In the genomic region with DNA sequence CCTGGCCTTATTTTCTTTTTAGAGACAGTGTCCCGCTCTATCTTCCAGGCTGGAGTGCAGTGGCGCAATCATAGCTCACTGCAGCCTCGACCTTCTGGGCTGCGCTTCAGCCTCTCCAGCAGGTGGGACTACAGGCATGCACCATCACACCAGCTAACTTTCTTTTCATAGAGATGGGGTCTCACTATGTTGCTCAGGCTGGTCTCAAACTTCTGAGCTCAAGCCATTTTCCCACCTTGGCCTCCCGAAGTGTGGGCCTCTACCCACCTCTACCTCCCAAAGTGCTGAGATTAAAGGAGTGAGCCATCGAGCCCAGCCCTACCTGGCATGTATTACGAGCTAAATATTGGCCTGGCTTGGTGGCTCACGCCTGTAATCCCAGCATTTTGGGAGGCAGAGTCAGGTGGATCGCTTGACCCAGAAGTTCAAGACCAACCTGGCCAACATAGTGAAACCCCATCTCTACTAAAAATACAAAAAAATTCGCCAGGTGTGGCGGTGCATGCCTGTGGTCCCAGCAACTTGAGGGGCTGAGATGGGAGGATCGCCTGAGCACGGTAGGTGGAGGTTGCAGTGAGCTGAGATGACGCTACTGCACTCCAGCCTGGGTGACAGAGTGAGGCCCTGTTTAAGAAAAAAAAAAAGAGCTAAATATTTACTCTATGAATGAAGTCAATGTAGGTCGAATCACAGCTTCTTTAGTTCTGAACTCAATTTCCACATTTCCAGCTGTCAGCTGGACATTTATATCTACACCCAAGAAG, we compare ENCODE assay signal across 1 cellular context.
TF ChIP-seq lines count a peak whose summit lies in the region.

No MANE protein-coding gene starts in this region.

TF ChIP-seq in H1, 55 proteins besides CTCF, POLR2A, EP300 and RAD21:
- no peak for TF ChIP-seq TAF7 (optimal IDR thresholded peaks at IDR 0.05; ENCODE audit: borderline replicate concordance, low read depth, low read length)
- no peak for TF ChIP-seq CEBPB (IDR thresholded peaks at IDR 0.05; ENCODE audit: low read depth, low read length)
- TF ChIP-seq POLR2AphosphoS5 (IDR thresholded peaks at IDR 0.05; ENCODE audit: low read depth, low read length), result no peak
- TF ChIP-seq SP4 (IDR thresholded peaks at IDR 0.05; ENCODE audit: low read length), result no peak
- TF ChIP-seq RXRA (IDR thresholded peaks at IDR 0.05; ENCODE audit: insufficient read depth, low read depth, low read length), result no peak
